In genomic region chr9:96204853-96205252, GRCh38 we compare ENCODE assay signal across 21 cellular contexts.
DNase-seq lines count a peak whose midpoint lies in the region; ATAC-seq, FAIRE-seq and TF ChIP-seq lines count a peak whose summit lies in the region.
"Had no signal": no experiment of that assay in that cellular context is flagged by ENCODE, and none has a peak within 500 bp of the region (broad histone marks: within the 10 kb centered on the region; RNA-seq: fewer than 3 reads in every experiment).

No MANE protein-coding gene starts in this region.

- peaks cover 0 to 3% of the 10 kb centered on the region in 2 donors for H3K27me3 Mint-ChIP-seq in CD4-positive, alpha-beta memory T cell

- DNase-seq in cardiac septum (ENCODE audit: low spot score) (peak; percentile 19), right cardiac atrium (no peak), RWPE1 (ENCODE audit: low spot score) (no peak), K562 (ENCODE audit: extremely low read depth in 1 of 4, low spot score in 3 of 4) (no peak), D721Med (ENCODE audit: insufficient read length, low spot score) (no peak), dorsolateral prefrontal cortex (no peak)
- no peak for DNase-seq in CD4-positive, alpha-beta memory T cell
- DNase-seq: AML-193; CD4-positive, alpha-beta T cell; CD8-positive, alpha-beta memory T cell; COR-L47; DMS79 treated with DMSO at 0.1 percent for 48 hours; GF-D8 had no signal

- peaks cover 4 to 7% (median 5%) of the 10 kb centered on the region in 4 donors for H3K4me1 Mint-ChIP-seq in CD4-positive, alpha-beta memory T cell
- H3K4me1 Mint-ChIP-seq: B cell had no signal

- peaks cover 2% of the 10 kb centered on the region for H3K9me3 ChIP-seq in right cardiac atrium (ENCODE audit: control insufficient read depth, low read length)
- no peaks in the 10 kb centered on the region for H3K9me3 ChIP-seq in BLaER1
- no peaks in the 10 kb centered on the region for H3K9me3 ChIP-seq in K562 (replicated peaks; ENCODE audit: control insufficient read depth, insufficient read depth, low read depth, low read length)
- no peaks in the 10 kb centered on the region for H3K9me3 ChIP-seq in CD4-positive, alpha-beta memory T cell (ENCODE audit: control insufficient read depth in 1 of 2, low read length in 2 of 2)

- H3K27me3 ChIP-seq in right cardiac atrium (ENCODE audit: control insufficient read depth, insufficient read depth) (no peaks in the 10 kb centered on the region), BLaER1 (no peaks in the 10 kb centered on the region), K562 (ENCODE audit: control insufficient read depth in 2 of 2, insufficient read depth in 2 of 2, low read length in 2 of 2) (peaks cover 32 to 56% of the 10 kb centered on the region in 2 experiments), dorsolateral prefrontal cortex (no peaks in the 10 kb centered on the region)
- no peaks in the 10 kb centered on the region for H3K27me3 ChIP-seq in CD4-positive, alpha-beta memory T cell (ENCODE audit: insufficient read depth, low read length)

- intact Hi-C loops in cardiac septum (cut with DNase I) = no loop called here
- intact Hi-C loops in right cardiac atrium (cut with DNase I) = no loop called here
- intact Hi-C loops in K562 (cut with micrococcal nuclease) = no loop called here
- intact Hi-C loops in CD4-positive, alpha-beta memory T cell (cut with micrococcal nuclease) = no loop called here
- intact Hi-C loops in dorsolateral prefrontal cortex (cut with DNase I) = no loop called here

- no peak overlapping the region for H3K4me3 Mint-ChIP-seq in CD4-positive, alpha-beta memory T cell
- H3K4me3 Mint-ChIP-seq: B cell; CD4-positive, alpha-beta T cell had no signal

- H4K20me1 ChIP-seq in BLaER1 (no peaks in the 10 kb centered on the region), K562 (replicated peaks; ENCODE audit: control insufficient read depth, insufficient read depth, low read length) (no peaks in the 10 kb centered on the region)

- no peak for TF ChIP-seq CTCF in RWPE1 (conservative IDR thresholded peaks at IDR 0.05; ENCODE audit: low read depth)
- TF ChIP-seq CTCF in K562 (IDR thresholded peaks at IDR 0.05 in 2 of 3, conservative IDR thresholded peaks at IDR 0.05 in 1 of 3; ENCODE audit: insufficient read depth in 2 of 3, low read depth in 1 of 3, low read length in 3 of 3) = no peak
- TF ChIP-seq CTCF in D721Med (IDR thresholded peaks at IDR 0.05; ENCODE audit: insufficient read depth, missing control alignments) = no peak
- no peak for TF ChIP-seq CTCF in dorsolateral prefrontal cortex (IDR thresholded peaks at IDR 0.05 in 54 of 56, conservative IDR thresholded peaks at IDR 0.05 in 2 of 56; ENCODE audit: low read depth in 1 of 56, partially characterized antibody in 56 of 56)

- ATAC-seq in right cardiac atrium (no peak), K562 (no peak)
- ATAC-seq: A549 had no signal

- H3K9ac ChIP-seq in BLaER1 (no peak overlapping the region), K562 (ENCODE audit: insufficient read depth in 1 of 2, low read depth in 2 of 2, low read length in 2 of 2) (no peak overlapping the region)

- H3K4me2 ChIP-seq in BLaER1 = peak overlapping the region; percentile 81
- H3K4me2 ChIP-seq in K562 (ENCODE audit: insufficient read depth, low read length) = no peak overlapping the region
- H3K4me2 ChIP-seq: A549 had no signal

- H3K27ac ChIP-seq in right cardiac atrium (ENCODE audit: low read length) (no peak overlapping the region), BLaER1 (no peak overlapping the region), RWPE1 (peak overlapping the region; percentile 54), K562 (ENCODE audit: extremely low read depth, low read depth, low read length) (no peak overlapping the region), dorsolateral prefrontal cortex (peak overlapping the region in 1 of 59 donors; percentile 57)
- no peak overlapping the region for H3K27ac ChIP-seq in CD4-positive, alpha-beta memory T cell (ENCODE audit: low read depth, low read length)
- H3K27ac ChIP-seq: 22Rv1, A549, C4-2B had no signal

- in situ Hi-C loops in K562 (cut with MboI) = no loop called here

- no TSS peak for BruUV-seq in K562 (replicated peaks; lab: Mats Ljungman, UMichigan)

- peaks cover 0 to 2% (median 0%) of the 10 kb centered on the region in 8 donors for H3K9me3 Mint-ChIP-seq in CD4-positive, alpha-beta memory T cell
- H3K9me3 Mint-ChIP-seq: CD4-positive, alpha-beta T cell; CD8-positive, alpha-beta memory T cell had no signal

- TF ChIP-seq EP300 in K562 (IDR thresholded peaks at IDR 0.05; ENCODE audit: low read length) = no peak

- no peak for TF ChIP-seq POLR2A in K562 (conservative IDR thresholded peaks at IDR 0.05)

- H3K27ac Mint-ChIP-seq in CD4-positive, alpha-beta memory T cell = no peak overlapping the region
- H3K27ac Mint-ChIP-seq: B cell; CD4-positive, alpha-beta T cell; CD8-positive, alpha-beta memory T cell had no signal

- no peak overlapping the region for H3K4me3 ChIP-seq in right cardiac atrium (ENCODE audit: low read length)
- H3K4me3 ChIP-seq in BLaER1 = no peak overlapping the region
- H3K4me3 ChIP-seq in K562 = no peak overlapping the region
- no peak overlapping the region for H3K4me3 ChIP-seq in CD4-positive, alpha-beta memory T cell (ENCODE audit: low read length in 2 of 2)
- no peak overlapping the region for H3K4me3 ChIP-seq in dorsolateral prefrontal cortex
- H3K4me3 ChIP-seq: A549 had no signal

- CTCF ChIA-PET in RWPE1 (lab: Yijun Ruan, JAX) (no interaction called here), K562 (lab: Yijun Ruan, JAX; ENCODE audit: low intra/inter-chr PET ratio) (no interaction called here)
- CTCF ChIA-PET in CD4-positive, alpha-beta memory T cell (lab: Charles Lee; ENCODE audit: partially characterized antibody) = no interaction called here

- H3K36me3 Mint-ChIP-seq in CD4-positive, alpha-beta memory T cell = no peaks in the 10 kb centered on the region
- H3K36me3 Mint-ChIP-seq: CD8-positive, alpha-beta memory T cell had no signal

- POLR2A ChIA-PET in RWPE1 (lab: Yijun Ruan, JAX; ENCODE audit: low non-redundant PET) (interaction anchor here (0.6 kb wide), 1 partner anchor 38 kb away, joined by 4 read pairs; no protein-coding TSS in a partner anchor), K562 (lab: Yijun Ruan, JAX) (no interaction called here)
- POLR2A ChIA-PET in CD4-positive, alpha-beta memory T cell (lab: Charles Lee; ENCODE audit: partially characterized antibody) = no interaction called here

- H3K9me1 ChIP-seq in K562 (ENCODE audit: control insufficient read depth, insufficient read depth, low read length) = no peaks in the 10 kb centered on the region

- H2AFZ ChIP-seq in K562 (ENCODE audit: low read depth, low read length) = no peak overlapping the region

- H3K4me1 ChIP-seq in right cardiac atrium (ENCODE audit: control insufficient read depth, insufficient read depth, low read length) (no peaks in the 10 kb centered on the region), BLaER1 (peaks cover 69% of the 10 kb centered on the region), K562 (replicated peaks in 1 of 2; ENCODE audit: control insufficient read depth in 2 of 2, insufficient read depth in 2 of 2, low read length in 2 of 2) (no peaks in the 10 kb centered on the region)
- H3K4me1 ChIP-seq in CD4-positive, alpha-beta memory T cell (ENCODE audit: insufficient read depth, low read length) = no peaks in the 10 kb centered on the region

- 95% methylated on average over 2 of the region's 2 CpGs for WGBS in right cardiac atrium
- WGBS in K562 (ENCODE audit: insufficient coverage, low coverage, missing lambda C conversion rate) = 0% methylated on average over 2 of the region's 2 CpGs

- H3K36me3 ChIP-seq in BLaER1 = no peaks in the 10 kb centered on the region
- H3K36me3 ChIP-seq in K562 (ENCODE audit: control insufficient read depth, insufficient read depth, low read length) = no peaks in the 10 kb centered on the region
- H3K36me3 ChIP-seq in CD4-positive, alpha-beta memory T cell (ENCODE audit: insufficient read depth, low read length) = no peaks in the 10 kb centered on the region

- no peaks in the 10 kb centered on the region for H3K79me2 ChIP-seq in K562 (ENCODE audit: control insufficient read depth, insufficient read depth, low read length)

- no peak for FAIRE-seq in K562 (lab: Jason Lieb, UNC)
- no peak for FAIRE-seq in D721Med (lab: Jason Lieb, UNC)
- FAIRE-seq: A549, G401.6, GM12891, GM19239 had no signal

- no peak for TF ChIP-seq RAD21 in K562 (CRISPR knock-in tag; conservative IDR thresholded peaks at IDR 0.05 in 1 of 2, IDR thresholded peaks at IDR 0.05 in 1 of 2)

TF ChIP-seq in K562, 482 proteins besides CTCF, POLR2A, EP300 and RAD21:
- TF ChIP-seq ZFP91 (CRISPR knock-in tag; IDR thresholded peaks at IDR 0.05) (no peak), ZNF12 (CRISPR knock-in tag; IDR thresholded peaks at IDR 0.05) (peak; percentile 86)
